9 cellular contexts compared by ENCODE assay signal in the genomic region with DNA sequence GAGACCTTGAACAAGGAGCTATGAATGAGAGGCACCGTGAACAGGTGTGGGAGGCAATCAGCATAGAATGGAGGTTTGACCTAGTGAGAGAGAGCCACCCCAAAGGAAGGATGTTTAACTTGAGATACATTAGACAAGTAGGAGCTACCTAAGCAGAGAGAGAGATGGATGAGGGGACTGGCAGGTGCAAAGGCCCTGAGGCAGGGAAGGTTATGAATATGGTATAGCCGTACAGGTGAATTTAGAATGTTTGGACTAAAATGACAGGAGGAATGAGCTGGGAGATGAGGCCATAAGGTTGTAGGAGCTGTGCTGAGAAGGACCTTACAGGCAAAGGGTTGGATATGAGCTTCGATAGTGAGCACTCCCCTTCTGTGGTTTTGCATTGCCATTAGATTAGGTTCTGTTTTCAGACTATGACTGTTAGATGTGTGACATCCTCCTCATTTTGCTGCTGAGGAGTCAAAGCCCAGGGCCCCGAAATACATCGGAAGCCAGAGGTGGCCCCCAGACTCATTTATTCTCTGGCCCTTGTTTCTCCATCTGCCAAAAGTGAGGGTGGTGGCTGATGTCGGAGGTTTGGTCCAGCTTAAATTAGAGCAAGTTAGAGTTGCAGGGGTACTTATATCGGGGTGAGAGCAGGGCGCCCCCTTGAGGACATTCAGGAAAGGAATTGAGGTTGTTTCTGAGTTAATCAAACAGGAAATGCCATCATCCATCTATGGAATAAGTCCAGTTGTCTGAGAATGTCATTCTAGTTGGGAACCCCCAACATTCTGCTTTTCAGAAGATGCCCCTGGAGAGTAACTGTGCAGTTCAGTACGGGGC. TPM values are rescaled to one million over a fixed set of nuclear protein-coding genes. Genes with fewer than 3 reads are reported as not detected.
DNase-seq lines count a peak whose midpoint lies in the region; ATAC-seq and TF ChIP-seq lines count a peak whose summit lies in the region.
"Had no signal": no experiment of that assay in that cellular context is flagged by ENCODE, and none has a peak within 500 bp of the region (broad histone marks: within the 10 kb centered on the region; RNA-seq: fewer than 3 reads in every experiment).

No MANE protein-coding gene starts in this region.

- ATAC-seq in activated CD4-positive, alpha-beta T cell treated with anti-CD3 and anti-CD28 coated beads for 36 hours, result peak; percentile 49
- no peak for ATAC-seq in central memory CD8-positive, alpha-beta T cell (replicated peaks; ENCODE audit: extremely low read depth, poor library complexity, severe bottlenecking)
- ATAC-seq in omental fat pad (ENCODE audit: low FRiP score) (no peak), GM18870 (IDR thresholded peaks at IDR 0.05; ENCODE audit: unreplicated experiment) (no peak)

- H3K27ac Mint-ChIP-seq in activated CD4-positive, alpha-beta T cell treated with anti-CD3 and anti-CD28 coated beads for 36 hours, result no peak overlapping the region
- peak overlapping the region; percentile 44 for H3K27ac Mint-ChIP-seq in central memory CD8-positive, alpha-beta T cell (ENCODE audit: low read depth)

- H3K4me1 Mint-ChIP-seq in activated CD4-positive, alpha-beta T cell treated with anti-CD3 and anti-CD28 coated beads for 36 hours, result no peaks in the 10 kb centered on the region
- no peaks in the 10 kb centered on the region for H3K4me1 Mint-ChIP-seq in central memory CD8-positive, alpha-beta T cell
- H3K4me1 Mint-ChIP-seq: immature natural killer cell had no signal

- DNase-seq in activated CD4-positive, alpha-beta T cell treated with anti-CD3 and anti-CD28 coated beads for 36 hours, result peak; percentile 73
- DNase-seq in activated CD4-positive, alpha-beta T cell treated with anti-CD3 and anti-CD28 coated beads for 4 hours, result no peak
- peak; percentile 55 for DNase-seq in NCI-H69 (lab: John Stamatoyannopoulos, UW)
- DNase-seq in central memory CD8-positive, alpha-beta T cell (ENCODE audit: low spot score in 2 of 2), result no peak
- DNase-seq in stimulated activated CD4-positive, alpha-beta T cell treated with anti-CD3 and anti-CD28 coated beads, Interleukin-4, amount 100 ng/mL, for 1 hour, result peak; percentile 12
- no peak for DNase-seq in omental fat pad (ENCODE audit: low spot score)
- DNase-seq in DMS153 (lab: John Stamatoyannopoulos, UW), result no peak

- H3K4me3 Mint-ChIP-seq in activated CD4-positive, alpha-beta T cell treated with anti-CD3 and anti-CD28 coated beads for 36 hours, result no peak overlapping the region
- H3K4me3 Mint-ChIP-seq in central memory CD8-positive, alpha-beta T cell, result no peak overlapping the region
- H3K4me3 Mint-ChIP-seq: immature natural killer cell had no signal

- H3K27me3 Mint-ChIP-seq in activated CD4-positive, alpha-beta T cell treated with anti-CD3 and anti-CD28 coated beads for 36 hours, result peaks cover 18% of the 10 kb centered on the region
- no peaks in the 10 kb centered on the region for H3K27me3 Mint-ChIP-seq in central memory CD8-positive, alpha-beta T cell

- CTCF ChIA-PET in activated CD4-positive, alpha-beta T cell treated with anti-CD3 and anti-CD28 coated beads for 36 hours (lab: Charles Lee), result interaction anchor here (0.6 to 1.5 kb wide), 14 partner anchors 10 to 227 kb away, joined by 3 to 8 read pairs (median 4); no protein-coding TSS in a partner anchor

- no peaks in the 10 kb centered on the region for H3K36me3 Mint-ChIP-seq in activated CD4-positive, alpha-beta T cell treated with anti-CD3 and anti-CD28 coated beads for 36 hours (ENCODE audit: low read depth)
- H3K36me3 Mint-ChIP-seq in central memory CD8-positive, alpha-beta T cell (ENCODE audit: insufficient read depth), result peaks cover 2% of the 10 kb centered on the region
- H3K36me3 Mint-ChIP-seq: immature natural killer cell had no signal

- H3K9me3 Mint-ChIP-seq in activated CD4-positive, alpha-beta T cell treated with anti-CD3 and anti-CD28 coated beads for 36 hours (ENCODE audit: low read depth), result no peaks in the 10 kb centered on the region
- no peaks in the 10 kb centered on the region for H3K9me3 Mint-ChIP-seq in central memory CD8-positive, alpha-beta T cell
- H3K9me3 Mint-ChIP-seq: immature natural killer cell had no signal

- no peak for TF ChIP-seq CTCF in omental fat pad (IDR thresholded peaks at IDR 0.05)

- intact Hi-C loops in activated CD4-positive, alpha-beta T cell treated with anti-CD3 and anti-CD28 coated beads for 36 hours (cut with DNase I, micrococcal nuclease), result loop anchor here in 1 of 2 experiments (1.0 to 10.0 kb wide), 2 partner anchors 217 to 252 kb away; no protein-coding TSS in a partner anchor

- POLR2A ChIA-PET in activated CD4-positive, alpha-beta T cell treated with anti-CD3 and anti-CD28 coated beads for 36 hours (lab: Charles Lee), result interaction anchor here (1.2 kb wide), 1 partner anchor 11 kb away, joined by 4 read pairs; no protein-coding TSS in a partner anchor

RNA-seq across cellular contexts. Expression of gene SLC24A4, which starts 29.4 kb away (rescaled TPM):
- not detected for total RNA-seq in activated CD4-positive, alpha-beta T cell treated with anti-CD3 and anti-CD28 coated beads for 36 hours
- total RNA-seq in omental fat pad, result 1 to 10 TPM in 2 of 4 donors, under 1 TPM in 2; 0.48 to 2.2 (median 0.79) TPM

Comparison
In these comparisons a context has a peak if more than half of its experiments do, and no peak if none do; other contexts are left out.
1. DNase-seq: peak in activated CD4-positive, alpha-beta T cell treated with anti-CD3 and anti-CD28 coated beads for 36 hours (single experiment), NCI-H69 (single experiment) and stimulated activated CD4-positive, alpha-beta T cell treated with anti-CD3 and anti-CD28 coated beads, Interleukin-4, amount 100 ng/mL, for 1 hour (single experiment); none in activated CD4-positive, alpha-beta T cell treated with anti-CD3 and anti-CD28 coated beads for 4 hours (0 of 2), central memory CD8-positive, alpha-beta T cell (0 of 2), omental fat pad (single experiment) and DMS153 (single experiment).